ENCODE assay signal across 8 cellular contexts in genomic region chr1:93629101-93630059, GRCh38. TPM values are rescaled to one million over a fixed set of nuclear protein-coding genes. Genes with fewer than 3 reads are reported as not detected.
DNase-seq lines count a peak whose midpoint lies in the region; ATAC-seq, FAIRE-seq and TF ChIP-seq lines count a peak whose summit lies in the region.

No MANE protein-coding gene starts in this region.

- ATAC-seq in stimulated activated naive B cell treated with anti-CD40 and anti-IgM and Interleukin-4, amounts not matched to agents 10 μg/mL and 1 μg/mL and 100 μg/mL, for 72 hours (replicated peaks): peak; percentile 75 to 83
- no peak for ATAC-seq in GM19328 (IDR thresholded peaks at IDR 0.05; ENCODE audit: unreplicated experiment)

- peaks cover 46% of the 10 kb centered on the region for H3K4me1 Mint-ChIP-seq in MCF 10A (ENCODE audit: insufficient read depth, unreplicated experiment)
- H3K4me1 Mint-ChIP-seq in stimulated activated naive B cell treated with anti-CD40 and anti-IgM and Interleukin-4, amounts not matched to agents 10 μg/mL and 1 μg/mL and 100 μg/mL, for 72 hours: peaks cover 15 to 22% of the 10 kb centered on the region in 2 donors

- POLR2A ChIA-PET in MCF 10A (lab: Yijun Ruan, JAX): interaction anchor here (0.7 to 11.0 kb wide), 27 partner anchors 12 to 216 kb away, joined by 3 to 156 read pairs (median 5); partner anchors contain the start of gene BCAR3

- no TSS peak for BruUV-seq in MCF 10A (replicated peaks; lab: Mats Ljungman, UMichigan)

- FAIRE-seq in GM19239 (lab: Jason Lieb, UNC): peak; percentile 89
- FAIRE-seq in islet of Langerhans (lab: Jason Lieb, UNC): peak; percentile 99

- peaks cover 31% of the 10 kb centered on the region for H3K36me3 Mint-ChIP-seq in MCF 10A (ENCODE audit: insufficient read depth, unreplicated experiment)
- peaks cover 28 to 55% of the 10 kb centered on the region in 2 donors for H3K36me3 Mint-ChIP-seq in stimulated activated naive B cell treated with anti-CD40 and anti-IgM and Interleukin-4, amounts not matched to agents 10 μg/mL and 1 μg/mL and 100 μg/mL, for 72 hours

- H3K9me3 Mint-ChIP-seq in MCF 10A (ENCODE audit: unreplicated experiment): no peaks in the 10 kb centered on the region
- no peaks in the 10 kb centered on the region for H3K9me3 Mint-ChIP-seq in stimulated activated naive B cell treated with anti-CD40 and anti-IgM and Interleukin-4, amounts not matched to agents 10 μg/mL and 1 μg/mL and 100 μg/mL, for 72 hours

- peak; percentile 63 for TF ChIP-seq CTCF in MCF 10A (IDR thresholded peaks at IDR 0.05; ENCODE audit: unreplicated experiment)

- CTCF ChIA-PET in MCF 10A (lab: Yijun Ruan, JAX): interaction anchor here (0.6 to 8.0 kb wide), 62 partner anchors 8 to 998 kb away, joined by 3 to 250 read pairs (median 4); partner anchors contain the start of gene BCAR3

- no peaks in the 10 kb centered on the region for H3K27me3 Mint-ChIP-seq in MCF 10A (ENCODE audit: insufficient read depth, unreplicated experiment)
- H3K27me3 Mint-ChIP-seq in stimulated activated naive B cell treated with anti-CD40 and anti-IgM and Interleukin-4, amounts not matched to agents 10 μg/mL and 1 μg/mL and 100 μg/mL, for 72 hours: no peaks in the 10 kb centered on the region

- H3K27ac Mint-ChIP-seq in MCF 10A (ENCODE audit: low read depth, unreplicated experiment): peak overlapping the region; percentile 95
- no peak overlapping the region for H3K27ac Mint-ChIP-seq in stimulated activated naive B cell treated with anti-CD40 and anti-IgM and Interleukin-4, amounts not matched to agents 10 μg/mL and 1 μg/mL and 100 μg/mL, for 72 hours

- peak; percentile 21 for DNase-seq in CMK (ENCODE audit: low read depth)
- DNase-seq in GM19239 (ENCODE audit: insufficient read length, low spot score): peak; percentile 48
- peak; percentile 46 for DNase-seq in NCI-H1092 (lab: John Stamatoyannopoulos, UW)
- peak; percentile 68 for DNase-seq in SHP77 treated with DMSO at 0.1 percent for 48 hours (lab: John Stamatoyannopoulos, UW)
- peak; percentile 76 for DNase-seq in MCF 10A (ENCODE audit: unreplicated experiment)
- DNase-seq in stimulated activated naive B cell treated with anti-CD40 and anti-IgM and Interleukin-4, amounts not matched to agents 10 μg/mL and 1 μg/mL and 100 μg/mL, for 72 hours: no peak

- peak overlapping the region; percentile 52 for H3K4me3 Mint-ChIP-seq in MCF 10A (ENCODE audit: unreplicated experiment)
- H3K4me3 Mint-ChIP-seq in stimulated activated naive B cell treated with anti-CD40 and anti-IgM and Interleukin-4, amounts not matched to agents 10 μg/mL and 1 μg/mL and 100 μg/mL, for 72 hours: no peak overlapping the region

- intact Hi-C loops in MCF 10A (cut with micrococcal nuclease): loop anchor here (1.0 to 10.0 kb wide), 6 partner anchors 51 to 325 kb away; no protein-coding TSS in a partner anchor

RNA-seq across cellular contexts. Expression of gene BCAR3, which starts 52.3 kb away (rescaled TPM):
- total RNA-seq in MCF 10A (2022): 83.6 and 130 TPM in 2 replicates
